ENCODE assay signal across 8 cellular contexts in the genomic region with DNA sequence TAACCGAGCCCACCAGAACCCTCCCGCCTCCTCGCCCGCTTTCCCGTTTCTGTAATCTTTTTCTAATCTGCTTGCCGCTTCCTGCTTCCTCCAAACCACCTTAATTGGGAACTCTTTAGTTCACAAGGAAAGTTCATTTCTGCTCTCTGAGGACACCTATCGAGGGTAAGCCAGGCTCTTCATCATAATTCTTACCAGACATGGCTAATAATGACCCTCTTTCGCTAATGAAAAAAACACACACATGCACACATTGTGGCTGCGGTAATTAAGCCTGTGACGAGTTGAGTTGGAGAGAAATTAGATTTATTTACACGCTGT.
DNase-seq lines count a peak whose midpoint lies in the region; ATAC-seq lines count a peak whose summit lies in the region.

No MANE protein-coding gene starts in this region.

- H4K91ac ChIP-seq in mesenchymal stem cell (ENCODE audit: low read length) = no peak overlapping the region

- H4K8ac ChIP-seq in mesenchymal stem cell (ENCODE audit: low read length) = peak overlapping the region; percentile 89

- no peak overlapping the region for H3K18ac ChIP-seq in mesenchymal stem cell (ENCODE audit: low read depth in 1 of 2, low read length in 2 of 2)

- 7 to 9% methylated on average over 11 of the region's 11 CpGs for WGBS in ectodermal cell, 2 experiments
- 4% methylated on average over 10 of the region's 11 CpGs for WGBS in mesenchymal stem cell

- no peak overlapping the region for H3K23ac ChIP-seq in mesenchymal stem cell (ENCODE audit: low read length in 2 of 2)

- H3K36me3 ChIP-seq in ectodermal cell (ENCODE audit: control insufficient read depth, insufficient read depth, low read length) (no peaks in the 10 kb centered on the region), mesenchymal stem cell (ENCODE audit: control insufficient read depth in 1 of 2, insufficient read depth in 2 of 2, low read depth in 1 of 2, low read length in 2 of 2) (no peaks in the 10 kb centered on the region)

- DNase-seq in AG20443 (ENCODE audit: low spot score) (peak; percentile 60), LoVo (ENCODE audit: low spot score) (peak; percentile 48), mesenchymal stem cell (peak; percentile 42), C1 segment of cervical spinal cord (lab: John Stamatoyannopoulos, UW) (no peak), NCI-H2107 (lab: John Stamatoyannopoulos, UW) (no peak)

- no peaks in the 10 kb centered on the region for H3K9me3 ChIP-seq in ectodermal cell (ENCODE audit: control insufficient read depth, low read length)
- H3K9me3 ChIP-seq in mesenchymal stem cell (ENCODE audit: control insufficient read depth, low read length) = no peaks in the 10 kb centered on the region

- H2BK5ac ChIP-seq in mesenchymal stem cell (ENCODE audit: low read depth, low read length, poor library complexity, severe bottlenecking) = no peak overlapping the region

- H3K4me3 ChIP-seq in ectodermal cell (ENCODE audit: insufficient read depth, low read depth, low read length) = no peak overlapping the region
- H3K4me3 ChIP-seq in mesenchymal stem cell (ENCODE audit: insufficient read depth in 1 of 2, low read depth in 1 of 2, low read length in 2 of 2) = peak overlapping the region; percentile 32 to 71

- no peak overlapping the region for H3K14ac ChIP-seq in mesenchymal stem cell (ENCODE audit: low read length in 2 of 2)

- peaks cover 32% of the 10 kb centered on the region for H3K4me1 ChIP-seq in ectodermal cell (ENCODE audit: control insufficient read depth, insufficient read depth, low read length)
- H3K4me1 ChIP-seq in mesenchymal stem cell (ENCODE audit: control insufficient read depth, insufficient read depth, low read depth, low read length) = peaks cover 29% of the 10 kb centered on the region

- no peaks in the 10 kb centered on the region for H3K27me3 ChIP-seq in ectodermal cell (ENCODE audit: control insufficient read depth, insufficient read depth, low read length, poor library complexity, severe bottlenecking)
- H3K27me3 ChIP-seq in mesenchymal stem cell (ENCODE audit: control insufficient read depth in 1 of 2, insufficient read depth in 1 of 2, low read length in 2 of 2) = peaks cover 0 to 4% of the 10 kb centered on the region in 2 experiments

- no peak overlapping the region for H2AK5ac ChIP-seq in mesenchymal stem cell (ENCODE audit: low read length, severe bottlenecking)

- H3K79me1 ChIP-seq in mesenchymal stem cell (replicated peaks; ENCODE audit: low read length, poor library complexity, severe bottlenecking) = peaks cover 4% of the 10 kb centered on the region

- ATAC-seq in GM18909 (IDR thresholded peaks at IDR 0.05; ENCODE audit: poor library complexity, unreplicated experiment) = no peak
- no peak for ATAC-seq in HG03439 (IDR thresholded peaks at IDR 0.05; ENCODE audit: unreplicated experiment)

- H3K27ac ChIP-seq in ectodermal cell (ENCODE audit: insufficient read depth, low read depth, low read length, poor library complexity, severe bottlenecking) (peak overlapping the region; percentile 39), mesenchymal stem cell (ENCODE audit: low read length, poor library complexity, severe bottlenecking) (peak overlapping the region; percentile 68)

- H3K9ac ChIP-seq in mesenchymal stem cell (ENCODE audit: low read length) = peak overlapping the region; percentile 73

- peak overlapping the region; percentile 50 for H2BK15ac ChIP-seq in mesenchymal stem cell (ENCODE audit: low read depth, poor library complexity, severe bottlenecking)

- H3K4ac ChIP-seq in mesenchymal stem cell (ENCODE audit: low read depth in 1 of 2, low read length in 2 of 2) = no peak overlapping the region

- H3K4me2 ChIP-seq in mesenchymal stem cell (ENCODE audit: low read length, poor library complexity, severe bottlenecking) = peak overlapping the region; percentile 70

- H2BK12ac ChIP-seq in mesenchymal stem cell (ENCODE audit: low read length in 2 of 2) = no peak overlapping the region

- H2AFZ ChIP-seq in mesenchymal stem cell (ENCODE audit: low read depth, low read length) = peak overlapping the region; percentile 8

- no peak overlapping the region for H2BK120ac ChIP-seq in mesenchymal stem cell (ENCODE audit: low read depth, low read length)

Comparison
In these comparisons a context has a peak if more than half of its experiments do, and no peak if none do; other contexts are left out.
1. DNase-seq: peak in AG20443 (single experiment), LoVo (single experiment) and mesenchymal stem cell (single experiment); none in C1 segment of cervical spinal cord (0 of 14) and NCI-H2107 (single experiment).